14 cellular contexts compared by ENCODE assay signal in genomic region chr18:58891753-58892152, GRCh38.
A peak's percentile ranks its signal among the peaks of the same experiment; 100 is the strongest.
DNase-seq lines count a peak whose midpoint lies in the region; ATAC-seq, FAIRE-seq and TF ChIP-seq lines count a peak whose summit lies in the region.
"Had no signal": no experiment of that assay in that cellular context is flagged by ENCODE, and none has a peak within 500 bp of the region (broad histone marks: within the 10 kb centered on the region; RNA-seq: fewer than 3 reads in every experiment).

No MANE protein-coding gene starts in this region.

- no peak overlapping the region for H3K27ac ChIP-seq in BLaER1 treated with 17β-estradiol and CSF1 and Interleukin-3, amounts not matched to agents 10 nM and 100 nM
- H3K27ac ChIP-seq: C4-2B had no signal

- no peak overlapping the region for H3K4me3 ChIP-seq in BLaER1 treated with 17β-estradiol and CSF1 and Interleukin-3, amounts not matched to agents 10 nM and 100 nM
- peak overlapping the region; percentile 29; the same call in 1 of the 2 replicates for H3K4me3 ChIP-seq in WI38 (ENCODE audit: low read depth, low read length)
- H3K4me3 ChIP-seq: MG63 had no signal

- no peak for ATAC-seq in stimulated activated memory B cell treated with anti-CD40 and anti-IgM and Interleukin-4, amounts not matched to agents 10 μg/mL and 1 μg/mL and 100 μg/mL, for 72 hours
- no peak for ATAC-seq in stimulated activated naive CD8-positive, alpha-beta T cell treated with anti-CD3 and anti-CD28 coated beads, Interleukin-15, Interleukin-2, amounts not matched to agents 100 U/mL and 50 U/mL, for 24 hours
- ATAC-seq in HG03457 (IDR thresholded peaks at IDR 0.05; ENCODE audit: unreplicated experiment), result no peak

- FAIRE-seq in D721Med (lab: Jason Lieb, UNC), result no peak
- FAIRE-seq: G401.6, keratinocyte had no signal

- peak overlapping the region in 8 of 11 experiments; percentile 4 to 55 (median 34); a peak in 10 of 22 replicates for H3K4me2 ChIP-seq in BLaER1 treated with 17β-estradiol and CSF1 and Interleukin-3, amounts not matched to agents 10 nM and 100 nM

- H4K20me1 ChIP-seq in BLaER1 treated with 17β-estradiol and CSF1 and Interleukin-3, amounts not matched to agents 10 nM and 100 nM, result peaks cover 0 to 12% (median 7%) of the 10 kb centered on the region in 11 experiments; a peak in 7 of 22 replicates

- H3K36me3 ChIP-seq in BLaER1 treated with 17β-estradiol and CSF1 and Interleukin-3, amounts not matched to agents 10 nM and 100 nM, result no peaks in the 10 kb centered on the region

- DNase-seq in iris pigment epithelial cell (ENCODE audit: low read depth), result peak; percentile 35
- no peak for DNase-seq in stimulated activated naive CD8-positive, alpha-beta T cell treated with anti-CD3 and anti-CD28 coated beads, Interleukin-15, Interleukin-2, amounts not matched to agents 100 U/mL and 50 U/mL, for 24 hours
- DNase-seq in stimulated activated CD4-positive, alpha-beta T cell treated with anti-CD3 and anti-CD28 coated beads, Interleukin-1b, Interleukin-23, amount 100 ng/mL, for 48 hours, result no peak
- DNase-seq in D721Med (ENCODE audit: insufficient read length, low spot score), result no peak
- DNase-seq: activated CD4-positive, CD25-positive, alpha-beta regulatory T cell treated with anti-CD3 and anti-CD28 coated beads, Interleukin-2, amount 50 U/mL, for 72 hours; MG63; stimulated activated CD4-positive, alpha-beta T cell treated with anti-CD3 and anti-CD28 coated beads, Interleukin-4, amount 100 ng/mL, for 4 hours had no signal

- H3K4me1 ChIP-seq in BLaER1 treated with 17β-estradiol and CSF1 and Interleukin-3, amounts not matched to agents 10 nM and 100 nM, result peaks cover 24 to 39% (median 30%) of the 10 kb centered on the region in 10 experiments

- no peaks in the 10 kb centered on the region for H3K9me3 Mint-ChIP-seq in stimulated activated memory B cell treated with anti-CD40 and anti-IgM and Interleukin-4, amounts not matched to agents 10 μg/mL and 1 μg/mL and 100 μg/mL, for 72 hours

- H3K27me3 Mint-ChIP-seq in stimulated activated memory B cell treated with anti-CD40 and anti-IgM and Interleukin-4, amounts not matched to agents 10 μg/mL and 1 μg/mL and 100 μg/mL, for 72 hours, result no peaks in the 10 kb centered on the region

- H3K9ac ChIP-seq in BLaER1 treated with 17β-estradiol and CSF1 and Interleukin-3, amounts not matched to agents 10 nM and 100 nM, result no peak overlapping the region

- peaks cover 72% of the 10 kb centered on the region for H3K4me1 Mint-ChIP-seq in stimulated activated memory B cell treated with anti-CD40 and anti-IgM and Interleukin-4, amounts not matched to agents 10 μg/mL and 1 μg/mL and 100 μg/mL, for 72 hours

- no peaks in the 10 kb centered on the region for H3K9me3 ChIP-seq in BLaER1 treated with 17β-estradiol and CSF1 and Interleukin-3, amounts not matched to agents 10 nM and 100 nM (replicated peaks in 1 of 11)
- H3K9me3 ChIP-seq: MG63 had no signal

- no peak overlapping the region for H3K4me3 Mint-ChIP-seq in stimulated activated memory B cell treated with anti-CD40 and anti-IgM and Interleukin-4, amounts not matched to agents 10 μg/mL and 1 μg/mL and 100 μg/mL, for 72 hours

- TF ChIP-seq CTCF in WI38 (IDR thresholded peaks at IDR 0.05; ENCODE audit: low read depth, low read length) (no peak), D721Med (IDR thresholded peaks at IDR 0.05; ENCODE audit: insufficient read depth, missing control alignments) (no peak)

- peaks cover 40 to 81% (median 60%) of the 10 kb centered on the region in 11 experiments for H3K27me3 ChIP-seq in BLaER1 treated with 17β-estradiol and CSF1 and Interleukin-3, amounts not matched to agents 10 nM and 100 nM
- H3K27me3 ChIP-seq: MG63 had no signal

- peaks cover 42% of the 10 kb centered on the region for H3K36me3 Mint-ChIP-seq in stimulated activated memory B cell treated with anti-CD40 and anti-IgM and Interleukin-4, amounts not matched to agents 10 μg/mL and 1 μg/mL and 100 μg/mL, for 72 hours

- H3K27ac Mint-ChIP-seq in stimulated activated memory B cell treated with anti-CD40 and anti-IgM and Interleukin-4, amounts not matched to agents 10 μg/mL and 1 μg/mL and 100 μg/mL, for 72 hours, result peak overlapping the region; percentile 42
